In the genomic region with DNA sequence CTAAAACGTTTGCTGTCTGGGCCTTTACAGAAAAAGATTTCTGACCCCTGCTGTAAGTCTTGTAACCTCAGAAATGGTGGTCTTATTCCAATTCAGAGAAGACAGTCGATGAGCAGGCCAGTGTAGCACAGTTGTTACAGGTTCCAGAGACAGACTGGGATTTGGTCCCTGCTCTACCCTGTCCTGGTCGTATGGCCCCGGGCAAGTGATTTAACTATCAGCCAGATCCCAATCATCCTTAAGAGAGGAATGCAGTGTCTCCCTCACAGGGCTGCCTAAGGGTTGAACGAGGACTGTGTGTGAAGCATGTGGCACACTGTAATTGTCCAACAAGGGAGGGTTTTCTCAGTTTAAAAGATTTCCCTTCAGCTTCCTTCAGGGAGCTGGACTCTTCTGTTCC, we compare ENCODE assay signal across 18 cellular contexts. TPM values are rescaled to one million over a fixed set of nuclear protein-coding genes. Genes with fewer than 3 reads are reported as not detected.
DNase-seq lines count a peak whose midpoint lies in the region; ATAC-seq and TF ChIP-seq lines count a peak whose summit lies in the region.
"Had no signal": no experiment of that assay in that cellular context is flagged by ENCODE, and none has a peak within 500 bp of the region (broad histone marks: within the 10 kb centered on the region; RNA-seq: fewer than 3 reads in every experiment).

No MANE protein-coding gene starts in this region.

- peaks cover 0 to under 1% of the 10 kb centered on the region in 2 experiments; a peak in 1 of 4 replicates for H3K4me1 ChIP-seq in SK-N-SH (ENCODE audit: control insufficient read depth in 1 of 2, insufficient read depth in 2 of 2, low read depth in 1 of 2, low read length in 1 of 2)
- peaks cover 7 to 10% of the 10 kb centered on the region in 2 experiments for H3K4me1 ChIP-seq in trophoblast cell (ENCODE audit: control insufficient read depth in 1 of 2, insufficient read depth in 2 of 2, low read length in 2 of 2)
- H3K4me1 ChIP-seq: A549, HAP-1 had no signal

- H3K27me3 ChIP-seq in SK-N-SH (ENCODE audit: insufficient read depth): no peaks in the 10 kb centered on the region
- H3K27me3 ChIP-seq in trophoblast cell (ENCODE audit: insufficient read depth, low read length): no peaks in the 10 kb centered on the region
- H3K27me3 ChIP-seq: BLaER1 had no signal

- H2AFZ ChIP-seq in SK-N-SH (ENCODE audit: low read depth) (no peak overlapping the region), trophoblast cell (ENCODE audit: insufficient read depth, low read length, poor library complexity) (no peak overlapping the region)
- H2AFZ ChIP-seq: GM23248 had no signal

- H4K12ac ChIP-seq in trophoblast cell (ENCODE audit: low read depth, low read length): no peak overlapping the region

- H3K9ac ChIP-seq in SK-N-SH (no peak overlapping the region), trophoblast cell (ENCODE audit: low read length) (no peak overlapping the region)
- H3K9ac ChIP-seq: BLaER1, GM23248 had no signal

- no peaks in the 10 kb centered on the region for H3K9me3 Mint-ChIP-seq in T-helper 2 cell treated with Interferon-gamma antibody and Interleukin-4, amounts not matched to agents 5 μg/mL and 100 μg/mL, for 36 hours
- H3K9me3 Mint-ChIP-seq: CD14-positive monocyte; CD4-positive, alpha-beta memory T cell; IgD-negative memory B cell had no signal

- WGBS in SK-N-SH (ENCODE audit: low lambda C conversion rate): 73% methylated on average over 4 of the region's 5 CpGs
- WGBS in trophoblast cell (ENCODE audit: extremely low coverage, insufficient coverage, insufficient read length): no CpG with 5 or more reads among the region's 5 CpGs

- H3K18ac ChIP-seq in trophoblast cell (ENCODE audit: low read length): no peak overlapping the region

- no peak overlapping the region for H3K4me3 Mint-ChIP-seq in T-helper 2 cell treated with Interferon-gamma antibody and Interleukin-4, amounts not matched to agents 5 μg/mL and 100 μg/mL, for 36 hours
- H3K4me3 Mint-ChIP-seq: CD14-positive monocyte; CD4-positive, alpha-beta memory T cell; IgD-negative memory B cell had no signal

- no peak overlapping the region for H4K8ac ChIP-seq in trophoblast cell (ENCODE audit: low read depth, low read length)

- no peak for TF ChIP-seq EP300 in SK-N-SH (IDR thresholded peaks at IDR 0.05; ENCODE audit: borderline replicate concordance in 1 of 2, low read depth in 1 of 2, low read length in 1 of 2)

- no peak overlapping the region for H2BK5ac ChIP-seq in trophoblast cell (ENCODE audit: low read depth, low read length, poor library complexity)

- POLR2A ChIA-PET in SK-N-SH (lab: Yijun Ruan, JAX): no interaction called here

- H3K27me3 Mint-ChIP-seq in T-helper 2 cell treated with Interferon-gamma antibody and Interleukin-4, amounts not matched to agents 5 μg/mL and 100 μg/mL, for 36 hours (ENCODE audit: low read depth): no peaks in the 10 kb centered on the region
- H3K27me3 Mint-ChIP-seq: CD4-positive, alpha-beta memory T cell; IgD-negative memory B cell had no signal

- ATAC-seq in SK-N-SH treated with all-trans-retinoic acid at 6 μM for 48 hours (no peak), GM19463 (IDR thresholded peaks at IDR 0.05; ENCODE audit: unreplicated experiment) (no peak)
- ATAC-seq: A549 had no signal

- H4K20me1 ChIP-seq in SK-N-SH (ENCODE audit: insufficient read depth): no peaks in the 10 kb centered on the region

- peaks cover 0 to 70% of the 10 kb centered on the region in 2 experiments for H3K36me3 ChIP-seq in SK-N-SH (replicated peaks in 1 of 2; ENCODE audit: control insufficient read depth in 1 of 2, insufficient read depth in 2 of 2, low read length in 1 of 2)
- peaks cover 32 to 40% of the 10 kb centered on the region in 2 experiments for H3K36me3 ChIP-seq in trophoblast cell (ENCODE audit: control insufficient read depth in 1 of 2, insufficient read depth in 2 of 2, low read length in 2 of 2)

- peaks cover under 1% of the 10 kb centered on the region for H3K4me1 Mint-ChIP-seq in T-helper 2 cell treated with Interferon-gamma antibody and Interleukin-4, amounts not matched to agents 5 μg/mL and 100 μg/mL, for 36 hours (ENCODE audit: low read depth)
- H3K4me1 Mint-ChIP-seq: IgD-negative memory B cell had no signal

- H4K91ac ChIP-seq in trophoblast cell (ENCODE audit: low read depth, low read length): no peak overlapping the region

- no peaks in the 10 kb centered on the region for H3F3A ChIP-seq in SK-N-SH (replicated peaks; ENCODE audit: insufficient read depth)

- H2BK120ac ChIP-seq in trophoblast cell (ENCODE audit: insufficient read depth, low read length, poor library complexity): no peak overlapping the region

- CTCF ChIA-PET in SK-N-SH (lab: Yijun Ruan, JAX): interaction anchor here (2.0 kb wide), 1 partner anchor 190 kb away, joined by 5 read pairs; no protein-coding TSS in a partner anchor

- no peak overlapping the region for H2AK5ac ChIP-seq in trophoblast cell (ENCODE audit: low read length)

- no peak overlapping the region for H3K14ac ChIP-seq in trophoblast cell (ENCODE audit: low read length)

- H3K9me3 ChIP-seq in SK-N-SH (no peaks in the 10 kb centered on the region), trophoblast cell (ENCODE audit: insufficient read depth, low read depth, low read length) (no peaks in the 10 kb centered on the region)
- H3K9me3 ChIP-seq: A549, BLaER1, HAP-1 had no signal

- no peak overlapping the region for H3K27ac ChIP-seq in SK-N-SH (ENCODE audit: low read depth in 2 of 2, low read length in 1 of 2)
- no peak overlapping the region for H3K27ac ChIP-seq in trophoblast cell (ENCODE audit: low read depth, low read length)
- H3K27ac ChIP-seq: 22Rv1, A549, BLaER1, GM23248 had no signal

- DNase-seq in SK-N-SH: peak; percentile 37
- peak; percentile 44 for DNase-seq in EH (ENCODE audit: low read depth)
- DNase-seq in islet precursor cell: peak; percentile 93
- peak; percentile 81 to 94 for DNase-seq in trophoblast cell
- no peak for DNase-seq in T-helper 2 cell treated with Interferon-gamma antibody and Interleukin-4, amounts not matched to agents 5 μg/mL and 100 μg/mL, for 36 hours (ENCODE audit: low spot score)
- DNase-seq in DMS 273 treated with DMSO at 0.1 percent for 48 hours (lab: John Stamatoyannopoulos, UW): no peak
- DNase-seq: CD4-positive, alpha-beta memory T cell; DMS79 treated with DMSO at 0.1 percent for 48 hours; EL; GM23248 had no signal

- H3K4me2 ChIP-seq in SK-N-SH (no peak overlapping the region), trophoblast cell (ENCODE audit: low read length) (no peak overlapping the region)
- H3K4me2 ChIP-seq: A549, BLaER1 had no signal

- H3K23ac ChIP-seq in trophoblast cell (ENCODE audit: low read length): no peak overlapping the region

- no peak overlapping the region for H3K4me3 ChIP-seq in SK-N-SH (ENCODE audit: low read depth in 2 of 2, low read length in 1 of 2)
- H3K4me3 ChIP-seq in trophoblast cell (ENCODE audit: low read depth, low read length): no peak overlapping the region
- H3K4me3 ChIP-seq: A549, BLaER1, GM23248, HAP-1 had no signal

- TF ChIP-seq CTCF in SK-N-SH (IDR thresholded peaks at IDR 0.05): no peak

- H3K27ac Mint-ChIP-seq in T-helper 2 cell treated with Interferon-gamma antibody and Interleukin-4, amounts not matched to agents 5 μg/mL and 100 μg/mL, for 36 hours: no peak overlapping the region
- H3K27ac Mint-ChIP-seq: CD4-positive, alpha-beta memory T cell had no signal

- H3K4ac ChIP-seq in trophoblast cell (ENCODE audit: low read depth, low read length): no peak overlapping the region

- H3K79me2 ChIP-seq in SK-N-SH (ENCODE audit: insufficient read depth) (no peaks in the 10 kb centered on the region), trophoblast cell (ENCODE audit: control insufficient read depth, insufficient read depth, low read length, poor library complexity) (no peaks in the 10 kb centered on the region)

- no peak overlapping the region for H2BK12ac ChIP-seq in trophoblast cell (ENCODE audit: low read length)

- no peak for TF ChIP-seq RAD21 in SK-N-SH (IDR thresholded peaks at IDR 0.05; ENCODE audit: low read length)

- no peaks in the 10 kb centered on the region for H3K9me2 ChIP-seq in SK-N-SH

- H3K79me1 ChIP-seq in trophoblast cell (ENCODE audit: low read length): peaks cover 3% of the 10 kb centered on the region

- H3K36me3 Mint-ChIP-seq in T-helper 2 cell treated with Interferon-gamma antibody and Interleukin-4, amounts not matched to agents 5 μg/mL and 100 μg/mL, for 36 hours (ENCODE audit: low read depth): peaks cover 61% of the 10 kb centered on the region

TF ChIP-seq in SK-N-SH treated with all-trans-retinoic acid at 6 μM for 48 hours, 23 proteins besides CTCF, POLR2A, EP300 and RAD21 (continues in another document):
- no peak for TF ChIP-seq ZFP30 (CRISPR knock-in tag; IDR thresholded peaks at IDR 0.05)
- no peak for TF ChIP-seq PPARA (CRISPR knock-in tag; IDR thresholded peaks at IDR 0.05; ENCODE audit: borderline replicate concordance)
- no peak for TF ChIP-seq GLIS3 (CRISPR knock-in tag; IDR thresholded peaks at IDR 0.05)
- TF ChIP-seq ZNF70 (CRISPR knock-in tag; IDR thresholded peaks at IDR 0.05): no peak
- TF ChIP-seq CREB5 (CRISPR knock-in tag; IDR thresholded peaks at IDR 0.05; ENCODE audit: low read depth): no peak
- no peak for TF ChIP-seq ZNF8 (CRISPR knock-in tag; IDR thresholded peaks at IDR 0.05)
- TF ChIP-seq, protein P1, sequence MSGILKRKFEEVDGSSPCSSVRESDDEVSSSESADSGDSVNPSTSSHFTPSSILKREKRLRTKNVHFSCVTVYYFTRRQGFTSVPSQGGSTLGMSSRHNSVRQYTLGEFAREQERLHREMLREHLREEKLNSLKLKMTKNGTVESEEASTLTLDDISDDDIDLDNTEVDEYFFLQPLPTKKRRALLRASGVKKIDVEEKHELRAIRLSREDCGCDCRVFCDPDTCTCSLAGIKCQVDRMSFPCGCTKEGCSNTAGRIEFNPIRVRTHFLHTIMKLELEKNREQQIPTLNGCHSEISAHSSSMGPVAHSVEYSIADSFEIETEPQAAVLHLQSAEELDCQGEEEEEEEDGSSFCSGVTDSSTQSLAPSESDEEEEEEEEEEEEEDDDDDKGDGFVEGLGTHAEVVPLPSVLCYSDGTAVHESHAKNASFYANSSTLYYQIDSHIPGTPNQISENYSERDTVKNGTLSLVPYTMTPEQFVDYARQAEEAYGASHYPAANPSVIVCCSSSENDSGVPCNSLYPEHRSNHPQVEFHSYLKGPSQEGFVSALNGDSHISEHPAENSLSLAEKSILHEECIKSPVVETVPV (CRISPR knock-in tag; IDR thresholded peaks at IDR 0.05): no peak

RNA-seq across cellular contexts. Expression of gene HK2, which starts 47.2 kb away (rescaled TPM):
- 13.5 and 15.1 TPM in 2 replicates for polyA plus RNA-seq in SK-N-SH (2012; rRNA removed)
- 11.1 and 12.9 TPM in 2 replicates for polyA plus RNA-seq in SK-N-SH (2012; cell fraction: cytosol; rRNA removed)
- polyA plus RNA-seq in SK-N-SH (2012; cell fraction: nucleus; rRNA removed): 11.8 and 13.6 TPM in 2 replicates
- 24.5 and 24.8 TPM in 2 replicates for polyA plus RNA-seq in trophoblast cell (2013)

Comparison
In these comparisons a context has a peak if more than half of its experiments do, and no peak if none do; other contexts are left out.
1. DNase-seq: peak in SK-N-SH (single experiment), EH (single experiment), islet precursor cell (single experiment) and trophoblast cell (2 of 2); none in T-helper 2 cell treated with Interferon-gamma antibody and Interleukin-4, amounts not matched to agents 5 μg/mL and 100 μg/mL, for 36 hours (single experiment) and DMS 273 treated with DMSO at 0.1 percent for 48 hours (single experiment).